In the genomic region with DNA sequence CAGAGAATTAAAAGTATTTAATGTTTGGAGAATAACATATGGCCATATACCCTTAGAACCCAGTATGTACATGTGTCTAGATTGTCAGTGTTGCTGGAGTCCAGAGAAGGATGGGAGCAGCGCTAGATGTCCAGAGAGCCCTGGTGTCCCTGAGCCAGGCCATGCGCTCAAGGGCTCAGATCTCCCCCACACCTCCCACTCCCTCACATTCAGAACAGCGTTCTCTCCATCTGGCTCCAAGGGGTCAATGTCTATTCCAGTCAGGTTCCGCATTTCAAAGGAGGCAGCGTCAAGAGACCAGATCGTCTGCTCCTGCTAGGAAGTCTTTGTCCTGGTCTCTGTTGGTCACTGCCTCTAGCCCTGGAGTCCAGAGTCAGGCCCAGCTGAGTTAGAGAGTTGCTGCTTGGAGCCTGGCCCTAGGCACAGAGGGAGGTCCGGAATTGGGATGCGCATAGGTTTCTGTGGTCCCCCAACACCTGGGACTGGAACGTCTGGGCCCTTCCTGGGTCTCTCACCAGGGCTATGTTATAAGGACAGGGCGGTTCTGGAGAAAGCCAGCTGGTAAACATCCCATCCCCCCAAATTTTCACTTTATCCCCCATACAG, we compare ENCODE assay signal across 1 cellular context.
TF ChIP-seq lines count a peak whose summit lies in the region.

No MANE protein-coding gene starts in this region.

TF ChIP-seq in A549, 52 proteins besides CTCF, POLR2A, EP300 and RAD21:
- TF ChIP-seq, protein P1, sequence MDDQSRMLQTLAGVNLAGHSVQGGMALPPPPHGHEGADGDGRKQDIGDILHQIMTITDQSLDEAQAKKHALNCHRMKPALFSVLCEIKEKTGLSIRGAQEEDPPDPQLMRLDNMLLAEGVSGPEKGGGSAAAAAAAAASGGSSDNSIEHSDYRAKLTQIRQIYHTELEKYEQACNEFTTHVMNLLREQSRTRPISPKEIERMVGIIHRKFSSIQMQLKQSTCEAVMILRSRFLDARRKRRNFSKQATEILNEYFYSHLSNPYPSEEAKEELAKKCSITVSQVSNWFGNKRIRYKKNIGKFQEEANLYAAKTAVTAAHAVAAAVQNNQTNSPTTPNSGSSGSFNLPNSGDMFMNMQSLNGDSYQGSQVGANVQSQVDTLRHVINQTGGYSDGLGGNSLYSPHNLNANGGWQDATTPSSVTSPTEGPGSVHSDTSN (IDR thresholded peaks at IDR 0.05) = no peak
- TF ChIP-seq CEBPB (IDR thresholded peaks at IDR 0.05) (no peak), MYC (IDR thresholded peaks at IDR 0.05; ENCODE audit: borderline replicate concordance, low read length) (no peak)
TF ChIP-seq in A549: peak in this region for 0.
